In the genomic region with DNA sequence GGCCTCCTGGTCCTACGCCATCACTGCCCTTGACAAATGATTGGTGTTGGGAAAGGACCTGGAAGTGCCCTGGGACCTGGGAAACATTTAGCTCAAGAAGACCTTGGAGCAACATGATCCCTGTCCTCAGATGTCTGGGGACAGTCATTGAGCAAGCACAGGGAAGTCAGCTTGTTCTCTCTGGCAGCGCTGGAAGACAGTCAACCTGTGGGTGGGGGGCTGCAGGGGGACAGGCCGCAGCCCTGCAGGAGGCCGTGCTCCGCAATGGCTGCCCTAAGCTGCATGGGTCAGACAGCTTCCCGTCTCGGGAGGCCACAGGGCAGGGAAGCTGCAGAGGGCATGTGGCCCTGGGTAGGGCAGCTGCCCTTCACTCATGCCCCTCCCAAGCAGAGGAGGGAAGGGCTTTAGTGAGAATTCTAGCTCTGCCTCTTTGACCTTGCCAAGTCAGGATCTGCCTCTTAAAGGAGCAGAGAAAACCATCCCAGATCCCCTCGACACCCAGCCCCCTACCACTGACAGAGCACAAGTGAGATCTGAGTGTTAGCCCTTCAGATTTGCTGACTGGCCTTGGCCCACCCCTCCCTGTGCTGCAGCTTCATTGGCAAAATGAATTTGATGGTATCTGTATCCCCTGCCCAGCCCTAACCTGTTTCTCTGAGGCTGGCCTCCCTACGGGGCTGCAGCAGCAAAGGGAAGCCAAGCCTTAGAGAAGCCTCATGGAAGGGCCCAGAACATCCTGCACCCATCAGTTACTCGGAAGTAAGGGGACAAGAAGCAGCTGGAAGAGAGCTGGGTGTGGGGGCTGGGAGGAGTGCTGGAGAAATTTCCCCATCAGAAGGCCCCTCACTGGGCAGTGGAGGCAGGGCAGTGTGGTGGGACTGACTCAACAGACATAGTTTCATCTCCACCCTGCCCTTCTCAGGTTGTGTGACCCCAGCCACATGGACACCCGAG, we compare ENCODE assay signal across 13 cellular contexts. TPM values are rescaled to one million over a fixed set of nuclear protein-coding genes. Genes with fewer than 3 reads are reported as not detected.
A peak's percentile ranks its signal among the peaks of the same experiment; 100 is the strongest.
DNase-seq lines count a peak whose midpoint lies in the region; ATAC-seq and TF ChIP-seq lines count a peak whose summit lies in the region.
"Had no signal": no experiment of that assay in that cellular context is flagged by ENCODE, and none has a peak within 500 bp of the region (broad histone marks: within the 10 kb centered on the region; RNA-seq: fewer than 3 reads in every experiment).

No MANE protein-coding gene starts in this region.

- ATAC-seq in GM19328 (IDR thresholded peaks at IDR 0.05; ENCODE audit: unreplicated experiment), result no peak

- POLR2A ChIA-PET in RWPE1 (lab: Yijun Ruan, JAX; ENCODE audit: low non-redundant PET), result no interaction called here

- TF ChIP-seq CTCF in CD14-positive monocyte (IDR thresholded peaks at IDR 0.05) (no peak), RWPE1 (conservative IDR thresholded peaks at IDR 0.05; ENCODE audit: low read depth) (no peak), left ventricle myocardium inferior (IDR thresholded peaks at IDR 0.05; ENCODE audit: borderline replicate concordance) (no peak)

- no peak overlapping the region for H3K4me2 ChIP-seq in neuronal stem cell (ENCODE audit: insufficient read depth, low read length, poor library complexity, severe bottlenecking)
- H3K4me2 ChIP-seq in GM23248 (ENCODE audit: unreplicated experiment), result no peak overlapping the region

- peaks cover 36 to 44% of the 10 kb centered on the region in 2 donors for H3K36me3 Mint-ChIP-seq in CD14-positive monocyte

- DNase-seq in CD14-positive monocyte (ENCODE audit: low spot score) (no peak), RWPE1 (ENCODE audit: low spot score) (no peak), left ventricle myocardium inferior (no peak), neuronal stem cell (ENCODE audit: low spot score) (no peak), NCI-H187 treated with DMSO at 0.1 percent for 48 hours (lab: John Stamatoyannopoulos, UW) (no peak), GM23248 (no peak), NCI-H446 treated with DMSO at 0.1 percent for 48 hours (lab: John Stamatoyannopoulos, UW) (no peak)
- DNase-seq: NCI-H1694; NK-92 treated with Interleukin-12 subunit alpha and Interleukin-12 subunit beta, amount 100 ng/mL, for 24 hours; tibial artery had no signal

- no peak overlapping the region for H3K23ac ChIP-seq in neuronal stem cell (ENCODE audit: low read depth, low read length, poor library complexity)

- H3K27ac Mint-ChIP-seq in CD14-positive monocyte, result peak overlapping the region in 4 of 7 donors; percentile 17 to 76 (median 49)

- H3K4me3 Mint-ChIP-seq in CD14-positive monocyte, result no peak overlapping the region

- intact Hi-C loops in CD14-positive monocyte (cut with micrococcal nuclease) (no loop called here), left ventricle myocardium inferior (cut with micrococcal nuclease) (no loop called here)

- H2BK15ac ChIP-seq in neuronal stem cell (ENCODE audit: low read length), result no peak overlapping the region

- no peak overlapping the region for H2BK120ac ChIP-seq in neuronal stem cell (ENCODE audit: low read depth, low read length)

- peaks cover 2% of the 10 kb centered on the region for H3F3A ChIP-seq in GM23248 (ENCODE audit: insufficient read depth)

- H3K9me3 Mint-ChIP-seq in CD14-positive monocyte, result peaks cover 0 to 2% (median 0%) of the 10 kb centered on the region in 7 donors

- H2BK12ac ChIP-seq in neuronal stem cell (ENCODE audit: low read length), result peak overlapping the region; percentile 28

- peaks cover 0 to 3% (median 2%) of the 10 kb centered on the region in 3 donors for H3K27me3 Mint-ChIP-seq in CD14-positive monocyte (ENCODE audit: low read depth in 3 of 3)

- H3K9ac ChIP-seq in neuronal stem cell (ENCODE audit: low read depth, low read length, poor library complexity) (peak overlapping the region; percentile 7), GM23248 (no peak overlapping the region)

- no peak overlapping the region for H3K4me3 ChIP-seq in left ventricle myocardium inferior
- H3K4me3 ChIP-seq in neuronal stem cell (ENCODE audit: low read length in 2 of 2), result no peak overlapping the region
- H3K4me3 ChIP-seq in GM23248, result no peak overlapping the region
- H3K4me3 ChIP-seq: tibial artery had no signal

- no peak overlapping the region for H2BK5ac ChIP-seq in neuronal stem cell (ENCODE audit: low read length)

- peak overlapping the region; percentile 40 for H3K27ac ChIP-seq in RWPE1
- H3K27ac ChIP-seq in left ventricle myocardium inferior (replicated peaks), result peak overlapping the region; percentile 75
- H3K27ac ChIP-seq in neuronal stem cell (replicated peaks; ENCODE audit: low read length), result no peak overlapping the region
- no peak overlapping the region for H3K27ac ChIP-seq in GM23248
- H3K27ac ChIP-seq: C4-2B, epithelial cell of prostate had no signal

- no peak overlapping the region for H3K4ac ChIP-seq in neuronal stem cell (ENCODE audit: low read length)

- H4K20me1 ChIP-seq in GM23248 (ENCODE audit: insufficient read depth), result no peaks in the 10 kb centered on the region

- no peaks in the 10 kb centered on the region for H3K9me2 ChIP-seq in GM23248 (ENCODE audit: insufficient read depth)

- no peaks in the 10 kb centered on the region for H3K36me3 ChIP-seq in left ventricle myocardium inferior
- peaks cover 3 to 39% of the 10 kb centered on the region in 2 donors for H3K36me3 ChIP-seq in neuronal stem cell (replicated peaks in 1 of 2; ENCODE audit: control insufficient read depth in 2 of 2, insufficient read depth in 2 of 2, low read length in 2 of 2)
- no peaks in the 10 kb centered on the region for H3K36me3 ChIP-seq in GM23248 (ENCODE audit: low read depth)

- WGBS in neuronal stem cell (ENCODE audit: extremely low coverage in 2 of 2, insufficient read length in 2 of 2, insufficient replicate concordance in 1 of 2), 2 donors, result no CpG with 5 or more reads among the region's 11 CpGs
- WGBS in GM23248 (ENCODE audit: low coverage in 1 of 2, low lambda C conversion rate in 2 of 2, missing lambda C conversion rate in 2 of 2), 2 experiments, result 80 to 82% methylated on average over 11 of the region's 11 CpGs

- H2AFZ ChIP-seq in neuronal stem cell (ENCODE audit: low read length), result no peak overlapping the region
- H2AFZ ChIP-seq in GM23248, result no peak overlapping the region

- in situ Hi-C loops in GM23248 (cut with MboI), result no loop called here

- peak overlapping the region; percentile 53 for H2AK5ac ChIP-seq in neuronal stem cell (ENCODE audit: low read depth, low read length)

- no peak overlapping the region for H3K14ac ChIP-seq in neuronal stem cell (ENCODE audit: low read length)

- peak overlapping the region; percentile 23 for H3K18ac ChIP-seq in neuronal stem cell (ENCODE audit: low read length)

- H3K27me3 ChIP-seq in left ventricle myocardium inferior (ENCODE audit: low read depth) (no peaks in the 10 kb centered on the region), neuronal stem cell (ENCODE audit: control insufficient read depth in 3 of 3, insufficient read depth in 3 of 3, low read depth in 1 of 3, low read length in 3 of 3) (no peaks in the 10 kb centered on the region), GM23248 (replicated peaks; ENCODE audit: insufficient read depth) (no peaks in the 10 kb centered on the region)
- H3K27me3 ChIP-seq: tibial artery had no signal

- H3K4me1 ChIP-seq in left ventricle myocardium inferior (peaks cover 28% of the 10 kb centered on the region), neuronal stem cell (ENCODE audit: control insufficient read depth in 2 of 2, insufficient read depth in 1 of 2, low read depth in 1 of 2, low read length in 2 of 2) (peaks cover 21 to 25% of the 10 kb centered on the region in 2 donors), GM23248 (ENCODE audit: insufficient read depth) (peaks cover 9% of the 10 kb centered on the region)

- peaks cover 14% of the 10 kb centered on the region for H3K4me1 Mint-ChIP-seq in CD14-positive monocyte

- CTCF ChIA-PET in RWPE1 (lab: Yijun Ruan, JAX), result no interaction called here

- no peak overlapping the region for H4K8ac ChIP-seq in neuronal stem cell (ENCODE audit: low read depth, low read length)

- no peaks in the 10 kb centered on the region for H3K79me2 ChIP-seq in GM23248 (ENCODE audit: insufficient read depth)

- H3K9me3 ChIP-seq in left ventricle myocardium inferior (replicated peaks) (no peaks in the 10 kb centered on the region), neuronal stem cell (replicated peaks in 1 of 2; ENCODE audit: control insufficient read depth in 2 of 2, insufficient read depth in 1 of 2, low read depth in 1 of 2, low read length in 2 of 2) (peaks cover 0 to 4% of the 10 kb centered on the region in 2 donors), GM23248 (ENCODE audit: low read depth) (no peaks in the 10 kb centered on the region)
- H3K9me3 ChIP-seq: tibial artery had no signal

- no peaks in the 10 kb centered on the region for H3K79me1 ChIP-seq in neuronal stem cell (ENCODE audit: low read depth, low read length)

- no peak overlapping the region for H4K91ac ChIP-seq in neuronal stem cell (ENCODE audit: low read depth, low read length, poor library complexity)

RNA-seq across cellular contexts. Expression of a gene that starts 6.2 kb away (rescaled TPM):
- 10 to 100 TPM; 22.2 to 25.1 TPM for polyA plus RNA-seq in CD14-positive monocyte
- total RNA-seq in left ventricle myocardium inferior, result 74.5 TPM
- 115 TPM for polyA plus RNA-seq in neuronal stem cell (2013, experiment 1 of 2)
- polyA plus RNA-seq in neuronal stem cell (2013, experiment 2 of 2), result 114 TPM
- 26.5 and 31.9 TPM in 2 replicates for total RNA-seq in GM23248 (2014; rRNA removed; shearing (Covaris generic))
- 23.6 and 25.0 TPM in 2 replicates for polyA plus RNA-seq in GM23248 (2016; fragmentation: Nextera tagmentation; extraction: Ambion mirVana)

RNA-seq across cellular contexts. Expression of a gene that starts 26.2 kb away (rescaled TPM):
- polyA plus RNA-seq in CD14-positive monocyte, result 1 to 10 TPM; 2.1 to 2.4 TPM
- 3.9 TPM for total RNA-seq in left ventricle myocardium inferior
- polyA plus RNA-seq in neuronal stem cell (2013, experiment 1 of 2), result 6.9 TPM
- polyA plus RNA-seq in neuronal stem cell (2013, experiment 2 of 2), result 7.1 TPM
- 3.9 and 4.0 TPM in 2 replicates for total RNA-seq in GM23248 (2014; rRNA removed; shearing (Covaris generic))
- polyA plus RNA-seq in GM23248 (2016; fragmentation: Nextera tagmentation; extraction: Ambion mirVana), result 4.4 and 5.3 TPM in 2 replicates

Comparison
In these comparisons a context has a peak if more than half of its experiments do, and no peak if none do; other contexts are left out.
1. H3K27ac ChIP-seq: peak in RWPE1 (single experiment) and left ventricle myocardium inferior (single experiment); none in neuronal stem cell (single experiment) and GM23248 (single experiment).